ENCODE assay signal across 7 cellular contexts in genomic region chr16:76278976-76279375, GRCh38. TPM values are rescaled to one million over a fixed set of nuclear protein-coding genes. Genes with fewer than 3 reads are reported as not detected.
DNase-seq lines count a peak whose midpoint lies in the region; ATAC-seq and TF ChIP-seq lines count a peak whose summit lies in the region.

No MANE protein-coding gene starts in this region.

- no peak overlapping the region for H3K27ac Mint-ChIP-seq in MCF 10A (ENCODE audit: low read depth, unreplicated experiment)
- H3K27ac Mint-ChIP-seq in progenitor cell of endocrine pancreas = no peak overlapping the region
- H3K27ac Mint-ChIP-seq in stimulated activated naive CD8-positive, alpha-beta T cell treated with anti-CD3 and anti-CD28 coated beads, Interleukin-15, amount 100 ng/mL, for 72 hours = no peak overlapping the region

- H3K4me3 ChIP-seq in NB4 (ENCODE audit: low read depth, low read length) = no peak overlapping the region

- intact Hi-C loops in MCF 10A (cut with micrococcal nuclease) = loop anchor here (1.0 to 5.0 kb wide), 7 partner anchors 361 to 892 kb away; no protein-coding TSS in a partner anchor

- no peak for TF ChIP-seq CTCF in NB4 (IDR thresholded peaks at IDR 0.05; ENCODE audit: low read depth, low read length)
- peak; percentile 47 for TF ChIP-seq CTCF in MCF 10A (IDR thresholded peaks at IDR 0.05; ENCODE audit: unreplicated experiment)
- peak; percentile 57 for TF ChIP-seq CTCF in progenitor cell of endocrine pancreas (IDR thresholded peaks at IDR 0.05; ENCODE audit: unreplicated experiment)

- no peaks in the 10 kb centered on the region for H3K9me3 Mint-ChIP-seq in MCF 10A (ENCODE audit: unreplicated experiment)
- no peaks in the 10 kb centered on the region for H3K9me3 Mint-ChIP-seq in progenitor cell of endocrine pancreas (ENCODE audit: low read depth)
- H3K9me3 Mint-ChIP-seq in stimulated activated naive CD8-positive, alpha-beta T cell treated with anti-CD3 and anti-CD28 coated beads, Interleukin-15, amount 100 ng/mL, for 72 hours = peaks cover 0 to 5% of the 10 kb centered on the region in 2 donors

- H3K4me3 Mint-ChIP-seq in MCF 10A (ENCODE audit: unreplicated experiment) = no peak overlapping the region
- no peak overlapping the region for H3K4me3 Mint-ChIP-seq in progenitor cell of endocrine pancreas (ENCODE audit: low read depth)
- no peak overlapping the region for H3K4me3 Mint-ChIP-seq in stimulated activated naive CD8-positive, alpha-beta T cell treated with anti-CD3 and anti-CD28 coated beads, Interleukin-15, amount 100 ng/mL, for 72 hours

- BruUV-seq in MCF 10A (replicated peaks; lab: Mats Ljungman, UMichigan) = no TSS peak

- CTCF ChIA-PET in MCF 10A (lab: Yijun Ruan, JAX) = interaction anchor here (0.6 to 8.5 kb wide), 22 partner anchors 14 to 891 kb away, joined by 3 to 86 read pairs (median 4); no protein-coding TSS in a partner anchor

- peak; percentile 90 for ATAC-seq in GM18868 (IDR thresholded peaks at IDR 0.05; ENCODE audit: unreplicated experiment)
- no peak for ATAC-seq in stimulated activated naive CD8-positive, alpha-beta T cell treated with anti-CD3 and anti-CD28 coated beads, Interleukin-15, amount 100 ng/mL, for 72 hours
- no peak for ATAC-seq in GM21737 (IDR thresholded peaks at IDR 0.05; ENCODE audit: unreplicated experiment)

- H3K36me3 Mint-ChIP-seq in MCF 10A (ENCODE audit: insufficient read depth, unreplicated experiment) = no peaks in the 10 kb centered on the region
- H3K36me3 Mint-ChIP-seq in progenitor cell of endocrine pancreas (ENCODE audit: insufficient read depth) = no peaks in the 10 kb centered on the region

- H3K4me1 Mint-ChIP-seq in MCF 10A (ENCODE audit: insufficient read depth, unreplicated experiment) = peaks cover 9% of the 10 kb centered on the region
- H3K4me1 Mint-ChIP-seq in progenitor cell of endocrine pancreas (ENCODE audit: low read depth) = no peaks in the 10 kb centered on the region
- no peaks in the 10 kb centered on the region for H3K4me1 Mint-ChIP-seq in stimulated activated naive CD8-positive, alpha-beta T cell treated with anti-CD3 and anti-CD28 coated beads, Interleukin-15, amount 100 ng/mL, for 72 hours

- H3K27me3 Mint-ChIP-seq in MCF 10A (ENCODE audit: insufficient read depth, unreplicated experiment) (peaks cover 15% of the 10 kb centered on the region), progenitor cell of endocrine pancreas (peaks cover 18% of the 10 kb centered on the region)
- H3K27me3 Mint-ChIP-seq in stimulated activated naive CD8-positive, alpha-beta T cell treated with anti-CD3 and anti-CD28 coated beads, Interleukin-15, amount 100 ng/mL, for 72 hours = peaks cover 15% of the 10 kb centered on the region

- POLR2A ChIA-PET in MCF 10A (lab: Yijun Ruan, JAX) = interaction anchor here (1.0 kb wide), 1 partner anchor 891 kb away, joined by 4 read pairs; no protein-coding TSS in a partner anchor

- TF ChIP-seq POLR2A in NB4 (IDR thresholded peaks at IDR 0.05; ENCODE audit: extremely low read depth, insufficient read length) = no peak

- DNase-seq in NB4 (ENCODE audit: low read depth) = peak; percentile 28
- DNase-seq in MCF 10A (ENCODE audit: unreplicated experiment) = peak; percentile 53
- DNase-seq in progenitor cell of endocrine pancreas (ENCODE audit: low spot score, unreplicated experiment) = no peak
- DNase-seq in stimulated activated naive CD8-positive, alpha-beta T cell treated with anti-CD3 and anti-CD28 coated beads, Interleukin-15, amount 100 ng/mL, for 72 hours = no peak
- DNase-seq in EL = no peak

RNA-seq across cellular contexts. Expression of gene CNTNAP4, which starts 1.8 kb away (rescaled TPM):
- total RNA-seq in MCF 10A (2022) = not detected in 2 replicates
- total RNA-seq in progenitor cell of endocrine pancreas = 0.33 and 0.74 TPM in 2 replicates

Comparison
In these comparisons a context has a peak if more than half of its experiments do, and no peak if none do; other contexts are left out.
1. DNase-seq: peak in NB4 (single experiment) and MCF 10A (single experiment); none in progenitor cell of endocrine pancreas (single experiment), stimulated activated naive CD8-positive, alpha-beta T cell treated with anti-CD3 and anti-CD28 coated beads, Interleukin-15, amount 100 ng/mL, for 72 hours (0 of 2) and EL (single experiment).